Comparison of ENCODE assay signal across 23 cellular contexts in the genomic region with DNA sequence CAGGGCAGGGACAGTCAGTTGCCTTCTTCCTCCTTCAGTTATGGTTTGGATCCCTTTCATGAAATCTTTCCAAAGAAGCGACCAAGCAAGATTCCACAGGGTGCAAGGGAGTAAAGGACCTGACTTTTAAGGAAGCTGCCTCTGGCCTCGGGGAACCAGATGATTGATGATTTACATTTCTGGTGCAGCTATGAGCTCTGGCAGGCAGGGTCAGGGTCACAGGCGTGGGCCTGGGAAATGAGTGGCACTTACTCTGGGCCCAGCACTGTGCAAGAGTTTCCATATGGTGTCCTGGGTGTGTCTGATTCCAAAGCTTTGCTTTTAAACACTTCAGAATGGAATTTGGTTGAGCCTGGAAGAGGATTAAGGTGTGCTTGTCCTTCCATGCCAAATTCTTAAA. TPM values are rescaled to one million over a fixed set of nuclear protein-coding genes. Genes with fewer than 3 reads are reported as not detected.
A peak's percentile ranks its signal among the peaks of the same experiment; 100 is the strongest.
DNase-seq lines count a peak whose midpoint lies in the region; ATAC-seq and TF ChIP-seq lines count a peak whose summit lies in the region.
"Had no signal": no experiment of that assay in that cellular context is flagged by ENCODE, and none has a peak within 500 bp of the region (broad histone marks: within the 10 kb centered on the region; RNA-seq: fewer than 3 reads in every experiment).

No MANE protein-coding gene starts in this region.

- CTCF ChIA-PET in SK-N-SH (lab: Yijun Ruan, JAX): interaction anchor here (1.2 to 45.5 kb wide), 7 partner anchors 3 to 201 kb away, joined by 7 to 2702 read pairs (median 7); partner anchors contain the start of genes CRABP2, ISG20L2, METTL25B and NES

- H3K4me3 Mint-ChIP-seq in stimulated activated effector memory CD8-positive, alpha-beta T cell treated with anti-CD3 and anti-CD28 coated beads, Interleukin-12 subunit alpha, Interleukin-12 subunit beta, amount 100 ng/mL, for 72 hours: no peak overlapping the region
- H3K4me3 Mint-ChIP-seq: memory B cell had no signal

- TF ChIP-seq CTCF in SK-N-SH (IDR thresholded peaks at IDR 0.05) (no peak), RWPE2 (IDR thresholded peaks at IDR 0.05; ENCODE audit: poor library complexity, severe bottlenecking) (no peak), fibroblast of lung (conservative IDR thresholded peaks at IDR 0.05 in 1 of 2, IDR thresholded peaks at IDR 0.05 in 1 of 2; ENCODE audit: low read depth in 1 of 2, low read length in 2 of 2) (no peak), smooth muscle cell (IDR thresholded peaks at IDR 0.05; ENCODE audit: borderline replicate concordance, insufficient read depth, poor library complexity, severe bottlenecking) (no peak)

- no peaks in the 10 kb centered on the region for H3K27me3 ChIP-seq in SK-N-SH (ENCODE audit: insufficient read depth)
- no peaks in the 10 kb centered on the region for H3K27me3 ChIP-seq in RWPE2 (ENCODE audit: insufficient read depth, poor library complexity, severe bottlenecking)
- no peaks in the 10 kb centered on the region for H3K27me3 ChIP-seq in fibroblast of lung (ENCODE audit: control insufficient read depth, insufficient read depth, low read length)
- no peaks in the 10 kb centered on the region for H3K27me3 ChIP-seq in smooth muscle cell (ENCODE audit: low read depth)

- no peak overlapping the region for H3K4me3 ChIP-seq in SK-N-SH (ENCODE audit: low read depth in 2 of 2, low read length in 1 of 2)
- H3K4me3 ChIP-seq in RWPE2 (ENCODE audit: severe bottlenecking): no peak overlapping the region
- no peak overlapping the region for H3K4me3 ChIP-seq in fibroblast of lung (replicated peaks in 1 of 4; ENCODE audit: control extremely low read depth in 1 of 4, insufficient read depth in 1 of 4, low read depth in 3 of 4, low read length in 4 of 4)
- no peak overlapping the region for H3K4me3 ChIP-seq in smooth muscle cell
- H3K4me3 ChIP-seq: HAP-1, psoas muscle had no signal

- no peaks in the 10 kb centered on the region for H4K20me1 ChIP-seq in SK-N-SH (ENCODE audit: insufficient read depth)
- no peaks in the 10 kb centered on the region for H4K20me1 ChIP-seq in fibroblast of lung (ENCODE audit: control insufficient read depth, extremely low read depth, insufficient read depth, low read length)
- H4K20me1 ChIP-seq in smooth muscle cell (ENCODE audit: low read depth): no peaks in the 10 kb centered on the region

- no peaks in the 10 kb centered on the region for H3K9me3 ChIP-seq in SK-N-SH
- H3K9me3 ChIP-seq in RWPE2 (ENCODE audit: severe bottlenecking): no peaks in the 10 kb centered on the region
- no peaks in the 10 kb centered on the region for H3K9me3 ChIP-seq in fibroblast of lung (ENCODE audit: control insufficient read depth, insufficient read depth, low read depth, low read length)
- H3K9me3 ChIP-seq in smooth muscle cell (replicated peaks; ENCODE audit: low read depth): no peaks in the 10 kb centered on the region
- H3K9me3 ChIP-seq: HAP-1, psoas muscle had no signal

- H3K36me3 ChIP-seq in SK-N-SH (replicated peaks in 1 of 2; ENCODE audit: control insufficient read depth in 1 of 2, insufficient read depth in 2 of 2, low read length in 1 of 2): peaks cover 0 to 4% of the 10 kb centered on the region in 2 experiments
- no peaks in the 10 kb centered on the region for H3K36me3 ChIP-seq in RWPE2 (ENCODE audit: low read depth)
- H3K36me3 ChIP-seq in fibroblast of lung (ENCODE audit: control insufficient read depth, insufficient read depth, low read length): no peaks in the 10 kb centered on the region
- H3K36me3 ChIP-seq in smooth muscle cell (ENCODE audit: low read depth): no peaks in the 10 kb centered on the region
- H3K36me3 ChIP-seq: HAP-1 had no signal

- ATAC-seq in SK-N-SH treated with all-trans-retinoic acid at 6 μM for 48 hours (no peak), RWPE2 (ENCODE audit: low read depth) (peak; percentile 2; the same call in 1 of the 3 replicates)
- ATAC-seq in stimulated activated effector memory CD8-positive, alpha-beta T cell treated with anti-CD3 and anti-CD28 coated beads, Interleukin-12 subunit alpha, Interleukin-12 subunit beta, amount 100 ng/mL, for 72 hours: no peak
- ATAC-seq: psoas muscle had no signal

- no peak overlapping the region for H3K27ac Mint-ChIP-seq in stimulated activated effector memory CD8-positive, alpha-beta T cell treated with anti-CD3 and anti-CD28 coated beads, Interleukin-12 subunit alpha, Interleukin-12 subunit beta, amount 100 ng/mL, for 72 hours
- H3K27ac Mint-ChIP-seq: memory B cell had no signal

- H2AFZ ChIP-seq in SK-N-SH (ENCODE audit: low read depth) (no peak overlapping the region), fibroblast of lung (ENCODE audit: low read length) (no peak overlapping the region), smooth muscle cell (ENCODE audit: low read depth) (no peak overlapping the region)

- H3F3A ChIP-seq in SK-N-SH (replicated peaks; ENCODE audit: insufficient read depth): peaks cover 42% of the 10 kb centered on the region
- H3F3A ChIP-seq in smooth muscle cell (ENCODE audit: low read depth): peaks cover 16% of the 10 kb centered on the region

- H3K27ac ChIP-seq in SK-N-SH (ENCODE audit: low read depth in 2 of 2, low read length in 1 of 2) (peak overlapping the region in 1 of 2 experiments; percentile 98; a peak in 2 of 4 replicates), RWPE2 (ENCODE audit: poor library complexity, severe bottlenecking) (peak overlapping the region; percentile 35), fibroblast of lung (ENCODE audit: insufficient read depth, low read length) (no peak overlapping the region), smooth muscle cell (ENCODE audit: low read depth) (peak overlapping the region; percentile 7)
- H3K27ac ChIP-seq: 22Rv1, psoas muscle had no signal

- POLR2A ChIA-PET in SK-N-SH (lab: Yijun Ruan, JAX): interaction anchor here (1.1 to 2.6 kb wide), 2 partner anchors 9 to 13 kb away, joined by 3 to 7 read pairs; no protein-coding TSS in a partner anchor

- peaks cover 17% of the 10 kb centered on the region for H3K4me1 Mint-ChIP-seq in stimulated activated effector memory CD8-positive, alpha-beta T cell treated with anti-CD3 and anti-CD28 coated beads, Interleukin-12 subunit alpha, Interleukin-12 subunit beta, amount 100 ng/mL, for 72 hours

- DNase-seq in SK-N-SH (no peak), RWPE2 (ENCODE audit: low spot score) (no peak), fibroblast of lung (ENCODE audit: low read depth in 2 of 2) (peak; percentile 36 to 53), smooth muscle cell (lab: John Stamatoyannopoulos, UW; ENCODE audit: unreplicated experiment) (no peak), NOMO-1 treated with DMSO at 0.1 percent for 48 hours (lab: John Stamatoyannopoulos, UW; ENCODE audit: unreplicated experiment) (no peak), mesenteric fat pad (ENCODE audit: low spot score) (no peak)
- no peak for DNase-seq in stimulated activated effector memory CD8-positive, alpha-beta T cell treated with anti-CD3 and anti-CD28 coated beads, Interleukin-12 subunit alpha, Interleukin-12 subunit beta, amount 100 ng/mL, for 72 hours (ENCODE audit: low spot score in 2 of 2)
- DNase-seq: activated gamma-delta T cell; amniotic stem cell; effector CD4-positive, alpha-beta T cell; KG1; NCI-H1092 treated with DMSO at 0.1 percent for 48 hours; NCI-H2081 treated with DMSO at 0.1 percent for 48 hours; NCI-H510A; Right ventricle myocardium superior; small intestine; stimulated activated CD4-positive, alpha-beta T cell treated with anti-CD3 and anti-CD28 coated beads, Interleukin-4, amount 100 ng/mL, for 24 hours had no signal

- H3K9me2 ChIP-seq in SK-N-SH: no peaks in the 10 kb centered on the region

- no peaks in the 10 kb centered on the region for H3K9me3 Mint-ChIP-seq in stimulated activated effector memory CD8-positive, alpha-beta T cell treated with anti-CD3 and anti-CD28 coated beads, Interleukin-12 subunit alpha, Interleukin-12 subunit beta, amount 100 ng/mL, for 72 hours
- H3K9me3 Mint-ChIP-seq: memory B cell had no signal

- H3K9ac ChIP-seq in SK-N-SH: no peak overlapping the region
- H3K9ac ChIP-seq in fibroblast of lung (ENCODE audit: insufficient read depth, low read length): no peak overlapping the region
- no peak overlapping the region for H3K9ac ChIP-seq in smooth muscle cell (ENCODE audit: low read depth)

- no peak for TF ChIP-seq RAD21 in SK-N-SH (IDR thresholded peaks at IDR 0.05; ENCODE audit: low read length)

- TF ChIP-seq EP300 in SK-N-SH (IDR thresholded peaks at IDR 0.05; ENCODE audit: borderline replicate concordance in 1 of 2, low read depth in 1 of 2, low read length in 1 of 2): no peak

- H3K4me1 ChIP-seq in SK-N-SH (ENCODE audit: control insufficient read depth in 1 of 2, insufficient read depth in 2 of 2, low read depth in 1 of 2, low read length in 1 of 2) (peaks cover 36 to 55% of the 10 kb centered on the region in 2 experiments; a peak in 3 of 4 replicates), RWPE2 (ENCODE audit: insufficient read depth, poor library complexity, severe bottlenecking) (peaks cover 30% of the 10 kb centered on the region), fibroblast of lung (ENCODE audit: control insufficient read depth, extremely low read depth, insufficient read depth, low read length) (peaks cover 41% of the 10 kb centered on the region), smooth muscle cell (ENCODE audit: low read depth) (peaks cover 39% of the 10 kb centered on the region)
- H3K4me1 ChIP-seq: psoas muscle had no signal

- H3K79me2 ChIP-seq in SK-N-SH (ENCODE audit: insufficient read depth): no peaks in the 10 kb centered on the region
- no peaks in the 10 kb centered on the region for H3K79me2 ChIP-seq in fibroblast of lung (ENCODE audit: control insufficient read depth, insufficient read depth, low read length)
- H3K79me2 ChIP-seq in smooth muscle cell (ENCODE audit: low read depth): no peaks in the 10 kb centered on the region

- 61% methylated on average over 3 of the region's 3 CpGs for WGBS in SK-N-SH (ENCODE audit: low lambda C conversion rate)
- 59% methylated on average over 3 of the region's 3 CpGs for WGBS in smooth muscle cell (ENCODE audit: low lambda C conversion rate)

- H3K4me2 ChIP-seq in SK-N-SH (no peak overlapping the region), fibroblast of lung (ENCODE audit: extremely low read depth, insufficient read depth, low read length) (peak overlapping the region; percentile 23), smooth muscle cell (no peak overlapping the region)

- H3K36me3 Mint-ChIP-seq in stimulated activated effector memory CD8-positive, alpha-beta T cell treated with anti-CD3 and anti-CD28 coated beads, Interleukin-12 subunit alpha, Interleukin-12 subunit beta, amount 100 ng/mL, for 72 hours: peaks cover 20% of the 10 kb centered on the region

RNA-seq across cellular contexts. Expression of gene CRABP2, which starts 7.2 kb away (rescaled TPM):
- polyA plus RNA-seq in SK-N-SH (2012; rRNA removed) (13.3 and 42.1 TPM in 2 replicates), fibroblast of lung (48.9 and 184 TPM in 2 replicates), smooth muscle cell (145 and 277 TPM in 2 replicates)
- polyA plus RNA-seq in SK-N-SH (2012; cell fraction: cytosol; rRNA removed): 27.0 TPM in 2 replicates
- 21.2 and 48.9 TPM in 2 replicates for polyA plus RNA-seq in SK-N-SH (2012; cell fraction: nucleus; rRNA removed)
- total RNA-seq in fibroblast of lung (33.4 and 70.4 TPM in 2 replicates), smooth muscle cell (69.4 and 86.6 TPM in 2 replicates), mesenteric fat pad (6.7 TPM)
- 130 and 416 TPM in 2 replicates for polyA plus RNA-seq in fibroblast of lung (2012)
- polyA minus RNA-seq in fibroblast of lung (ENCODE audit: low replicate concordance): 25.3 and 53.9 TPM in 2 replicates

RNA-seq across cellular contexts. Expression of gene METTL25B, which starts 15.6 kb away (rescaled TPM):
- polyA plus RNA-seq in SK-N-SH (2012; rRNA removed): 20.1 and 21.2 TPM in 2 replicates
- 10.7 and 14.0 TPM in 2 replicates for polyA plus RNA-seq in SK-N-SH (2012; cell fraction: cytosol; rRNA removed)
- polyA plus RNA-seq in SK-N-SH (2012; cell fraction: nucleus; rRNA removed): 51.7 and 72.4 TPM in 2 replicates
- total RNA-seq in fibroblast of lung: 12.6 and 17.3 TPM in 2 replicates
- polyA plus RNA-seq in fibroblast of lung: 5.5 and 6.4 TPM in 2 replicates
- 8.4 and 10.4 TPM in 2 replicates for polyA plus RNA-seq in fibroblast of lung (2012)
- polyA minus RNA-seq in fibroblast of lung (ENCODE audit: low replicate concordance): 13.9 and 23.2 TPM in 2 replicates
- total RNA-seq in smooth muscle cell: 5.4 and 11.0 TPM in 2 replicates
- polyA plus RNA-seq in smooth muscle cell: 17.5 and 21.7 TPM in 2 replicates
- 20.0 TPM for total RNA-seq in mesenteric fat pad

RNA-seq across cellular contexts. Expression of gene ISG20L2, which starts 15.9 kb away (rescaled TPM):
- polyA plus RNA-seq in SK-N-SH (2012; rRNA removed) (31.6 and 44.3 TPM in 2 replicates), fibroblast of lung (23.6 and 29.9 TPM in 2 replicates), smooth muscle cell (17.4 and 19.2 TPM in 2 replicates)
- polyA plus RNA-seq in SK-N-SH (2012; cell fraction: cytosol; rRNA removed): 28.2 and 36.0 TPM in 2 replicates
- polyA plus RNA-seq in SK-N-SH (2012; cell fraction: nucleus; rRNA removed): 22.9 and 32.5 TPM in 2 replicates
- total RNA-seq in fibroblast of lung (5.4 and 5.8 TPM in 2 replicates), smooth muscle cell (13.8 and 20.3 TPM in 2 replicates), mesenteric fat pad (24.4 TPM)
- 17.3 and 18.9 TPM in 2 replicates for polyA plus RNA-seq in fibroblast of lung (2012)
- polyA minus RNA-seq in fibroblast of lung (ENCODE audit: low replicate concordance): 64.3 and 80.6 TPM in 2 replicates

RNA-seq across cellular contexts. Expression of gene MRPL24, which starts 28.3 kb away (rescaled TPM):
- polyA plus RNA-seq in SK-N-SH (2012; rRNA removed): 149 and 171 TPM in 2 replicates
- polyA plus RNA-seq in SK-N-SH (2012; cell fraction: cytosol; rRNA removed): 141 and 142 TPM in 2 replicates
- polyA plus RNA-seq in SK-N-SH (2012; cell fraction: nucleus; rRNA removed): 99.8 and 109 TPM in 2 replicates
- total RNA-seq in fibroblast of lung: 39.8 and 58.8 TPM in 2 replicates
- 67.2 and 108 TPM in 2 replicates for polyA plus RNA-seq in fibroblast of lung
- 84.6 and 128 TPM in 2 replicates for polyA plus RNA-seq in fibroblast of lung (2012)
- polyA minus RNA-seq in fibroblast of lung (ENCODE audit: low replicate concordance): 49.8 and 84.4 TPM in 2 replicates
- 16.5 and 29.3 TPM in 2 replicates for total RNA-seq in smooth muscle cell
- polyA plus RNA-seq in smooth muscle cell: 68.6 and 79.6 TPM in 2 replicates
- 89.6 TPM for total RNA-seq in mesenteric fat pad

RNA-seq across cellular contexts. Expression of gene NES, which starts 35.4 kb away (rescaled TPM):
- polyA plus RNA-seq in SK-N-SH (2012; rRNA removed): 12.6 and 15.8 TPM in 2 replicates
- polyA plus RNA-seq in SK-N-SH (2012; cell fraction: cytosol; rRNA removed): 10.5 and 12.5 TPM in 2 replicates
- 28.7 and 40.4 TPM in 2 replicates for polyA plus RNA-seq in SK-N-SH (2012; cell fraction: nucleus; rRNA removed)
- 44.2 and 87.4 TPM in 2 replicates for total RNA-seq in fibroblast of lung
- 23.0 and 34.6 TPM in 2 replicates for polyA plus RNA-seq in fibroblast of lung
- 176 and 247 TPM in 2 replicates for polyA plus RNA-seq in fibroblast of lung (2012)
- polyA minus RNA-seq in fibroblast of lung (ENCODE audit: low replicate concordance): 82.1 and 135 TPM in 2 replicates
- 27.1 and 28.5 TPM in 2 replicates for total RNA-seq in smooth muscle cell
- 11.3 and 23.3 TPM in 2 replicates for polyA plus RNA-seq in smooth muscle cell
- 49.5 TPM for total RNA-seq in mesenteric fat pad
- polyA plus RNA-seq: keratinocyte had no signal

Comparison
In these comparisons a context has a peak if more than half of its experiments do, and no peak if none do; other contexts are left out.
1. DNase-seq: peak in fibroblast of lung (2 of 2); none in SK-N-SH (single experiment), RWPE2 (single experiment), smooth muscle cell (single experiment), NOMO-1 treated with DMSO at 0.1 percent for 48 hours (single experiment), mesenteric fat pad (single experiment) and stimulated activated effector memory CD8-positive, alpha-beta T cell treated with anti-CD3 and anti-CD28 coated beads, Interleukin-12 subunit alpha, Interleukin-12 subunit beta, amount 100 ng/mL, for 72 hours (0 of 2).